ENCODE assay signal across 9 cellular contexts in the genomic region with DNA sequence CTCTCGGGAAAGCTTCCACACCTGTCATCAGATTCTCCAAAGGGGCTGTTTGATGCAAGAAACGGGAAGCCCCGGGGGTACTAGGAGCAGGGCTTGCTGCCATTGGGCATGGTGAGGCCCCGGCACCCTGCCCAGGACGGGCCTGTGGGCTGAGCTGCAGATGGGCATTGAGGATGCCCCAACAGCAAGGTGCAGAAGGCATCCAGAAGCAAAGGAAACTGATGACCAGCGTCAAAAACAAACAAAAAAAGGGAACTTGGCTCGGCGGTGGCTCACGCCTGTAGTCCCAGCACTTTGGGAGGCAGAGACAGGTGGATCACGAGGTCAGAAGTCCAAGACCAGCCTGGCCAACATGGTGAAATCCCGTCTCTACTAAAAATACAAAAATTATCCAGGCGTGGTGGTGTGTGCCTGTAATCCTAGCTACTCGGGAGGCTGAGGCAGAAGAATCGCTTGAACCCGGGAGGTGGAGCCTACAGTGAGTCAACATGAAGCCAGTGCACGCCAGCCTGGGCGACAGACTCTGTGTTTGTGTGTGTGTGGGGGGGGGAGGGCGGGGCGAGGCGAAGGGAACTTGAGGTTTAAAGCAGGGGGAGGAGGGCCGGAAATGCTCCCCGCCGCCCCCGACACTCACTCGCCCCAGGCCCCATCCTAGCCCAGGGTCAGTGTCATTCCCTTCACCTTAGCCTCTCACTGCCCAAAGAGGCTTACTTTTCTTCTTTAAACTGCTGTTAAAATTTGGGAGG. TPM values are rescaled to one million over a fixed set of nuclear protein-coding genes. Genes with fewer than 3 reads are reported as not detected.
DNase-seq lines count a peak whose midpoint lies in the region.
"Had no signal": no experiment of that assay in that cellular context is flagged by ENCODE, and none has a peak within 500 bp of the region (broad histone marks: within the 10 kb centered on the region; RNA-seq: fewer than 3 reads in every experiment).

No MANE protein-coding gene starts in this region.

- H3K4me1 ChIP-seq in HAP-1 = no peaks in the 10 kb centered on the region

- intact Hi-C loops in cardiac septum (cut with DNase I) = loop anchor here (2.0 kb wide), 1 partner anchor 39 kb away; a partner anchor contains a TSS

- peaks cover 19% of the 10 kb centered on the region for H3K36me3 ChIP-seq in HAP-1 (replicated peaks)

- DNase-seq in NCI-H82 (lab: John Stamatoyannopoulos, UW) = peak; percentile 51
- no peak for DNase-seq in NCI-H82 treated with DMSO at 0.1 percent for 48 hours (lab: John Stamatoyannopoulos, UW; ENCODE audit: unreplicated experiment)
- peak; percentile 59 for DNase-seq in activated T-cell treated with anti-CD3 and anti-CD28 coated beads for 4 hours
- peak; percentile 85 for DNase-seq in cardiac septum (ENCODE audit: low spot score)
- DNase-seq in stimulated activated CD4-positive, alpha-beta T cell treated with anti-CD3 and anti-CD28 coated beads, Interleukin-12 subunit alpha, Interleukin-12 subunit beta, amount 100 ng/mL, for 48 hours (ENCODE audit: low read depth in 2 of 3, low spot score in 1 of 3) = peak; percentile 60 to 68 (median 66)
- no peak for DNase-seq in HAP-1 (ENCODE audit: low spot score in 2 of 2)
- no peak for DNase-seq in iPS-NIHi7 (ENCODE audit: extremely low spot score)
- no peak for DNase-seq in D341Med (ENCODE audit: low spot score)

- no peak overlapping the region for H3K4me3 ChIP-seq in HAP-1
- H3K4me3 ChIP-seq: A549 had no signal

- H3K9me3 ChIP-seq in HAP-1 = no peaks in the 10 kb centered on the region
- H3K9me3 ChIP-seq: A549 had no signal

- no peaks in the 10 kb centered on the region for H3K27me3 ChIP-seq in HAP-1 (ENCODE audit: low read depth)

- in situ Hi-C loops in HAP-1 (cut with MboI; ENCODE audit: low sequenced_read_pairs) = no loop called here

RNA-seq across cellular contexts. Expression of a gene that starts 1.7 kb away (rescaled TPM):
- 7.5 TPM for total RNA-seq in cardiac septum

RNA-seq across cellular contexts. Expression of a gene that starts 39.9 kb away (rescaled TPM):
- total RNA-seq in cardiac septum = 20.4 TPM

Comparison
In these comparisons a context has a peak if more than half of its experiments do, and no peak if none do; other contexts are left out.
1. DNase-seq: peak in NCI-H82 (single experiment), activated T-cell treated with anti-CD3 and anti-CD28 coated beads for 4 hours (single experiment), cardiac septum (single experiment) and stimulated activated CD4-positive, alpha-beta T cell treated with anti-CD3 and anti-CD28 coated beads, Interleukin-12 subunit alpha, Interleukin-12 subunit beta, amount 100 ng/mL, for 48 hours (3 of 3); none in NCI-H82 treated with DMSO at 0.1 percent for 48 hours (single experiment), HAP-1 (0 of 2), iPS-NIHi7 (single experiment) and D341Med (single experiment).